20 cellular contexts compared by ENCODE assay signal in the genomic region with DNA sequence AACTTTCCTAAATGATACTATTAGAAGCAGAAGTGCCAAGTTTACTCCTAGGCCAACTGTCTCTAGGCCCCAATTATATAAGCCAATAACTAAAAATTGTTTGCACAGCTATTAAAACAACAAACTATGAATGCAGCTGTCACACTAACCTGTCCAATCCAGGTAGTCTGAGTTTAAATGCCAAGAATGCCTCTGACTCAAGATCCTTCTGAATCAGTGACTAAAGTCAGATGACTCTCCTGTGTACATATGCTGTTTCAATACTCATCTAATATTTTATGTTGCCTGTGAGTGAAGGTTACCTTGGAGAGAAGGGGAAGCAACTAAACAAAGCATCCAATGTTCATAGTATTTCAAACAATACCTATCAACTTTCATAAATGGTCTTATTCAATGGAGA.
DNase-seq lines count a peak whose midpoint lies in the region; FAIRE-seq and TF ChIP-seq lines count a peak whose summit lies in the region.
"Had no signal": no experiment of that assay in that cellular context is flagged by ENCODE, and none has a peak within 500 bp of the region (broad histone marks: within the 10 kb centered on the region; RNA-seq: fewer than 3 reads in every experiment).

No MANE protein-coding gene starts in this region.

- no peak overlapping the region for H4K8ac ChIP-seq in trophoblast cell (ENCODE audit: low read depth, low read length)

- no peak overlapping the region for H3K14ac ChIP-seq in trophoblast cell (ENCODE audit: low read length)

- H3K4me1 ChIP-seq in trophoblast cell (ENCODE audit: control insufficient read depth in 1 of 2, insufficient read depth in 2 of 2, low read length in 2 of 2), result no peaks in the 10 kb centered on the region
- H3K4me1 ChIP-seq: A549 had no signal

- DNase-seq in SIG-M5 treated with dmso at 0.1 percent for 504 hours (lab: John Stamatoyannopoulos, UW; ENCODE audit: unreplicated experiment) (peak; percentile 39), SIG-M5 (lab: John Stamatoyannopoulos, UW) (no peak), NCI-H69 (lab: John Stamatoyannopoulos, UW) (peak; percentile 61), bronchial epithelial cell (ENCODE audit: low read depth) (peak; percentile 92), trophoblast cell (peak; percentile 12 to 63), NCI-H128 (lab: John Stamatoyannopoulos, UW; ENCODE audit: unreplicated experiment) (no peak), germinal center (ENCODE audit: low spot score) (no peak), osteocyte (ENCODE audit: extremely low spot score, unreplicated experiment) (no peak)
- DNase-seq: DMS 273 treated with DMSO at 0.1 percent for 48 hours, GDM1, IMR-90, NCI-H1105 treated with DMSO at 0.1 percent for 48 hours, NCI-H1930, NCI-H774, SHP77 treated with DMSO at 0.1 percent for 48 hours had no signal

- H3K27ac ChIP-seq in trophoblast cell (ENCODE audit: low read depth, low read length), result no peak overlapping the region
- H3K27ac ChIP-seq: A549, KMS-11 had no signal

- H2BK5ac ChIP-seq in trophoblast cell (ENCODE audit: low read depth, low read length, poor library complexity), result no peak overlapping the region

- no peak overlapping the region for H2AK5ac ChIP-seq in trophoblast cell (ENCODE audit: low read length)

- H3K23ac ChIP-seq in trophoblast cell (ENCODE audit: low read length), result no peak overlapping the region

- no peak for FAIRE-seq in bronchial epithelial cell (lab: Jason Lieb, UNC)
- FAIRE-seq: A549, H1 had no signal

- H3K36me3 Mint-ChIP-seq in osteocyte (ENCODE audit: unreplicated experiment), result no peaks in the 10 kb centered on the region

- no peaks in the 10 kb centered on the region for H3K9me3 Mint-ChIP-seq in osteocyte (ENCODE audit: unreplicated experiment)

- H3K27me3 ChIP-seq in bronchial epithelial cell (ENCODE audit: control insufficient read depth, insufficient read depth, low read length) (no peaks in the 10 kb centered on the region), trophoblast cell (ENCODE audit: insufficient read depth, low read length) (no peaks in the 10 kb centered on the region)

- H3K4ac ChIP-seq in trophoblast cell (ENCODE audit: low read depth, low read length), result no peak overlapping the region

- H3K4me3 ChIP-seq in bronchial epithelial cell (ENCODE audit: low read depth, low read length) (no peak overlapping the region), trophoblast cell (ENCODE audit: low read depth, low read length) (no peak overlapping the region)
- H3K4me3 ChIP-seq: A549 had no signal

- H4K91ac ChIP-seq in trophoblast cell (ENCODE audit: low read depth, low read length), result no peak overlapping the region

- H4K12ac ChIP-seq in trophoblast cell (ENCODE audit: low read depth, low read length), result no peak overlapping the region

- no peaks in the 10 kb centered on the region for H3K4me1 Mint-ChIP-seq in osteocyte (ENCODE audit: unreplicated experiment)
- H3K4me1 Mint-ChIP-seq: B cell had no signal

- no peak overlapping the region for H2AFZ ChIP-seq in trophoblast cell (ENCODE audit: insufficient read depth, low read length, poor library complexity)

- H3K79me1 ChIP-seq in trophoblast cell (ENCODE audit: low read length), result no peaks in the 10 kb centered on the region

- no peak overlapping the region for H2BK120ac ChIP-seq in trophoblast cell (ENCODE audit: insufficient read depth, low read length, poor library complexity)

- H3K4me2 ChIP-seq in trophoblast cell (ENCODE audit: low read length), result no peak overlapping the region
- H3K4me2 ChIP-seq: A549, KMS-11 had no signal

- TF ChIP-seq CTCF in bronchial epithelial cell (IDR thresholded peaks at IDR 0.05; ENCODE audit: insufficient read depth, low read length, severe bottlenecking) (no peak), osteocyte (IDR thresholded peaks at IDR 0.05) (no peak)

- H3K18ac ChIP-seq in trophoblast cell (ENCODE audit: low read length), result no peak overlapping the region

- H3K4me3 Mint-ChIP-seq in osteocyte (ENCODE audit: unreplicated experiment), result no peak overlapping the region
- H3K4me3 Mint-ChIP-seq: B cell had no signal

- H3K79me2 ChIP-seq in trophoblast cell (ENCODE audit: control insufficient read depth, insufficient read depth, low read length, poor library complexity), result no peaks in the 10 kb centered on the region

- H3K27me3 Mint-ChIP-seq in osteocyte (ENCODE audit: unreplicated experiment), result no peaks in the 10 kb centered on the region

- H3K36me3 ChIP-seq in bronchial epithelial cell (ENCODE audit: control insufficient read depth, insufficient read depth, low read length) (no peaks in the 10 kb centered on the region), trophoblast cell (ENCODE audit: control insufficient read depth in 1 of 2, insufficient read depth in 2 of 2, low read length in 2 of 2) (no peaks in the 10 kb centered on the region)

- no peak overlapping the region for H2BK12ac ChIP-seq in trophoblast cell (ENCODE audit: low read length)

- H3K9ac ChIP-seq in trophoblast cell (ENCODE audit: low read length), result no peak overlapping the region
- H3K9ac ChIP-seq: KMS-11 had no signal

- no peaks in the 10 kb centered on the region for H3K9me3 ChIP-seq in trophoblast cell (ENCODE audit: insufficient read depth, low read depth, low read length)
- H3K9me3 ChIP-seq: A549, Caco-2 had no signal

- no peak overlapping the region for H3K27ac Mint-ChIP-seq in osteocyte (ENCODE audit: unreplicated experiment)
- H3K27ac Mint-ChIP-seq: B cell had no signal

Comparison
In these comparisons a context has a peak if more than half of its experiments do, and no peak if none do; other contexts are left out.
1. DNase-seq: peak in SIG-M5 treated with dmso at 0.1 percent for 504 hours (single experiment), NCI-H69 (single experiment), bronchial epithelial cell (single experiment) and trophoblast cell (2 of 2); none in SIG-M5 (single experiment), NCI-H128 (single experiment), germinal center (single experiment) and osteocyte (single experiment).